Comparison of ENCODE assay signal across 9 cellular contexts in the genomic region with DNA sequence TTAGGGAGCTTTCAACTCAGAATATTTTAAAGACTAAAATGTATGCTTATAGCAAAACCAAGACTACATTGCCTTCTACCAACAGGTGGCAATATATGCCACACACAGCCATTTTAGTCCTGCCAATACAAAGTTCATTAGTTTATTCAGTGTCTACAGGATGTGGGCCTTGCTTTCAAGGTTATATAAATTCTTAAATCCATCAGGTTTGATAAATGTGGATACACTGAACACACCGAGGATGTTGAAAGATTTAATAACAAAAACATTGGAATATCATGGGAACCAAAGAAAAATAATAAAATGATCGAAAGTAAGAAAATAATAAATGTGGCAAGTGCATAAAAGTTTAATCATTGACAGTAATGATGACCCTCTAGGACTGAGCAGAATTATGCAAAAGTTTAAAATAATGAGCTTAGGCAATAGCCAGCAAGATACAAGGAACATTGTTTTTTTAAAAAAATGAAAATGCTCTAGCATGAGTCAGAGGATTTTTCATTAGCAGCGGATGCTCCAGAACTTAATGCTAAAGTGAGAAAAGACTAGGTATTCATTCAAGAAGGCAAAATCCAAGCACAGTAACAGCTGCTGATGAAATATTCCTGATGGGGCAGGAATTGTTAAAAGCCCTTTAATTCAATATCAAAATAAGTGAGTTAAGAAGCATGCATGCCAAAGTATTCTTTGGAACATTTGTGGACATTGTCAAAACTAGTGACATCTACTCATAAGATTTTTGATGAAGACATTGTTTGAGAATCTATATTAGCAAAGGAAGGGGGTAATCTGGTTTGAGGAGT. TPM values are rescaled to one million over a fixed set of nuclear protein-coding genes. Genes with fewer than 3 reads are reported as not detected.
DNase-seq lines count a peak whose midpoint lies in the region; ATAC-seq, FAIRE-seq and TF ChIP-seq lines count a peak whose summit lies in the region.
"Had no signal": no experiment of that assay in that cellular context is flagged by ENCODE, and none has a peak within 500 bp of the region (broad histone marks: within the 10 kb centered on the region; RNA-seq: fewer than 3 reads in every experiment).

No MANE protein-coding gene starts in this region.

- no peaks in the 10 kb centered on the region for H3K79me2 ChIP-seq in DOHH2 (ENCODE audit: control insufficient read depth, low read length)

- no peaks in the 10 kb centered on the region for H3K4me1 ChIP-seq in DOHH2 (ENCODE audit: control insufficient read depth, low read length)
- H3K4me1 ChIP-seq in HAP-1 = peaks cover 21% of the 10 kb centered on the region
- no peaks in the 10 kb centered on the region for H3K4me1 ChIP-seq in Panc1 (ENCODE audit: control insufficient read depth, insufficient read depth, low read length)

- no peaks in the 10 kb centered on the region for H3F3A ChIP-seq in DOHH2 (ENCODE audit: control insufficient read depth, insufficient read depth)

- ATAC-seq in Panc1 = no peak
- ATAC-seq in HG03045 (IDR thresholded peaks at IDR 0.05; ENCODE audit: unreplicated experiment) = no peak
- no peak for ATAC-seq in HG02970 (IDR thresholded peaks at IDR 0.05; ENCODE audit: low FRiP score, unreplicated experiment)

- H3K27me3 ChIP-seq in DOHH2 (ENCODE audit: control insufficient read depth, low read length) (no peaks in the 10 kb centered on the region), HAP-1 (ENCODE audit: low read depth) (no peaks in the 10 kb centered on the region), Panc1 (ENCODE audit: control insufficient read depth, insufficient read depth, low read length) (no peaks in the 10 kb centered on the region)
- H3K27me3 ChIP-seq: neutrophil had no signal

- H3K4me2 ChIP-seq in DOHH2 (ENCODE audit: low read length) = no peak overlapping the region

- TF ChIP-seq CTCF in DOHH2 (IDR thresholded peaks at IDR 0.05; ENCODE audit: low read depth, low read length, poor library complexity, severe bottlenecking) (peak; percentile 50), Panc1 (IDR thresholded peaks at IDR 0.05) (peak; percentile 64; the same call in 1 of the 2 replicates)

- CTCF ChIA-PET in Panc1 (lab: Charles Lee) = no interaction called here

- DNase-seq in HAP-1 (ENCODE audit: low spot score in 2 of 2) (peak; percentile 13 to 65), Panc1 (ENCODE audit: low read depth, low spot score) (no peak), frontal cortex (ENCODE audit: low spot score in 2 of 2) (no peak)
- DNase-seq in activated naive CD4-positive, alpha-beta T cell treated with anti-CD3 and anti-CD28 coated beads, Interleukin-2, amount 50 U/mL, for 16 hours = no peak
- DNase-seq in activated effector memory CD4-positive, alpha-beta T cell treated with anti-CD3 and anti-CD28 coated beads, Interleukin-2, amount 50 U/mL, for 16 hours = no peak

- no peaks in the 10 kb centered on the region for H4K20me1 ChIP-seq in DOHH2 (ENCODE audit: control insufficient read depth, insufficient read depth, low read depth, low read length)

- POLR2A ChIA-PET in Panc1 (lab: Charles Lee) = no interaction called here

- no peaks in the 10 kb centered on the region for H3K9me3 ChIP-seq in DOHH2 (ENCODE audit: control insufficient read depth, insufficient read depth, low read length)
- H3K9me3 ChIP-seq in HAP-1 = no peaks in the 10 kb centered on the region
- no peaks in the 10 kb centered on the region for H3K9me3 ChIP-seq in Panc1 (ENCODE audit: control insufficient read depth, insufficient read depth, low read depth, low read length)
- H3K9me3 ChIP-seq: neutrophil had no signal

- in situ Hi-C loops in HAP-1 (cut with MboI; ENCODE audit: low sequenced_read_pairs) (no loop called here), Panc1 (cut with HindIII; ENCODE audit: low pct_unique_long_range_greater_than_20kb, low sequenced_read_pairs) (no loop called here)

- H3K36me3 ChIP-seq in DOHH2 (ENCODE audit: control insufficient read depth, low read length) (no peaks in the 10 kb centered on the region), HAP-1 (replicated peaks) (no peaks in the 10 kb centered on the region), Panc1 (ENCODE audit: control insufficient read depth, insufficient read depth, low read length) (no peaks in the 10 kb centered on the region)
- H3K36me3 ChIP-seq: neutrophil had no signal

- H3K4me3 ChIP-seq in DOHH2 (ENCODE audit: low read length) = no peak overlapping the region
- no peak overlapping the region for H3K4me3 ChIP-seq in HAP-1
- H3K4me3 ChIP-seq in Panc1 (ENCODE audit: low read depth in 2 of 2, low read length in 2 of 2) = no peak overlapping the region

- no peaks in the 10 kb centered on the region for H3K9me2 ChIP-seq in DOHH2 (replicated peaks; ENCODE audit: control insufficient read depth, low read length)

- H3K27ac ChIP-seq in DOHH2 (ENCODE audit: low read depth, low read length) = no peak overlapping the region
- H3K27ac ChIP-seq in Panc1 (ENCODE audit: low read length) = no peak overlapping the region
- H3K27ac ChIP-seq: neutrophil had no signal

- BruUV-seq in Panc1 (replicated peaks; lab: Mats Ljungman, UMichigan) = no TSS peak

- FAIRE-seq in frontal cortex (lab: Jason Lieb, UNC) = peak; percentile 3

- intact Hi-C loops in Panc1 (cut with micrococcal nuclease; ENCODE audit: unreplicated experiment) = loop anchor here (2.0 to 5.0 kb wide), 2 partner anchors 57 to 156 kb away; no protein-coding TSS in a partner anchor

RNA-seq across cellular contexts. Expression of gene SCN9A, which starts 14.2 kb away (rescaled TPM):
- total RNA-seq in Panc1 (2021; ENCODE audit: unreplicated experiment) (0.10 TPM), frontal cortex (68.5 TPM)
- polyA plus RNA-seq in Panc1 (2012; ENCODE audit: insufficient read length) = not detected

Comparison
In these comparisons a context has a peak if more than half of its experiments do, and no peak if none do; other contexts are left out.
1. DNase-seq: peak in HAP-1 (2 of 2); none in Panc1 (single experiment), frontal cortex (0 of 2), activated naive CD4-positive, alpha-beta T cell treated with anti-CD3 and anti-CD28 coated beads, Interleukin-2, amount 50 U/mL, for 16 hours (single experiment) and activated effector memory CD4-positive, alpha-beta T cell treated with anti-CD3 and anti-CD28 coated beads, Interleukin-2, amount 50 U/mL, for 16 hours (single experiment).
2. RNA of gene SCN9A, which starts 14.2 kb away (total RNA-seq): 68.5 TPM in frontal cortex (single experiment); 0.10 TPM in Panc1 (single experiment); every median in the first group is over 10 times any median in the second.